In the genomic region with DNA sequence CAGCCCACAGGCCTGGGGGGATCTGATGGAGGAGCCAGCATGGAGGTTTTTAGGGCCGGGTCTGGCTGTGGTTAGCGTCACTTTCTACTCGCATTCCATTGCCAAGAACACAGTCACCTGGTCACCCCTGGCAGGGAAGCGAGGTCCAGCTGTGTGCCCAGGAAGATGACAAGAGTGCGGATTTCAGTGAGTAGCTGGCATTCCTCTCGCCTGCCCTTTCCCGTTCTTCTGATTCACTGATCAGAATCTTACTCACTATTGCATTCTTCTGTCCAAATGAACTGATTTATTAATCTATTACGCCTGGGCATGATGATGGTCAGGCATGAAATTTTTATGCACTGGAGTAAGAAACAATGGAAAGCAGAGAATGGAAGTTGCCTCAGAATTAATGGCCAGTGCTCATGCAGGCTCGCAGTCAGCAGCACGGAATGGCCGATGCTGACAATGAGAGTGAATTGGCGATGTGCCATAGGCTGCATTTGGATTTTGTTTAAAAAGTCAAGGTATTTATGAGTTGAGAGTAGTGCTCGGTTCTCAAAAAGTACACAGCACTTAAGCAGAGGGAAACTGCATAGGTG, we compare ENCODE assay signal across 11 cellular contexts.
DNase-seq lines count a peak whose midpoint lies in the region; ATAC-seq and TF ChIP-seq lines count a peak whose summit lies in the region.
"Had no signal": no experiment of that assay in that cellular context is flagged by ENCODE, and none has a peak within 500 bp of the region (broad histone marks: within the 10 kb centered on the region; RNA-seq: fewer than 3 reads in every experiment).

No MANE protein-coding gene starts in this region.

- WGBS in mesendoderm (ENCODE audit: extremely low coverage, insufficient coverage, low lambda C conversion rate), result no CpG with 5 or more reads among the region's 13 CpGs

- peaks cover 32% of the 10 kb centered on the region for H3K79me1 ChIP-seq in mesendoderm (ENCODE audit: low read length)

- intact Hi-C loops in CD8-positive, alpha-beta T cell (cut with DNase I, micrococcal nuclease), result no loop called here
- intact Hi-C loops in natural killer cell (cut with micrococcal nuclease), result no loop called here

- H3K9me3 ChIP-seq in CD8-positive, alpha-beta T cell (ENCODE audit: low read length), result no peaks in the 10 kb centered on the region
- H3K9me3 ChIP-seq: sigmoid colon had no signal

- H3K4me3 Mint-ChIP-seq in CD8-positive, alpha-beta T cell, result no peak overlapping the region
- no peak overlapping the region for H3K4me3 Mint-ChIP-seq in natural killer cell

- POLR2A ChIA-PET in CD8-positive, alpha-beta T cell (lab: Charles Lee), result interaction anchor here (0.7 kb wide), 1 partner anchor 1367 kb away, joined by 3 read pairs; no protein-coding TSS in a partner anchor

- H2AK5ac ChIP-seq in mesendoderm (ENCODE audit: low read length), result no peak overlapping the region

- H3K36me3 Mint-ChIP-seq in CD8-positive, alpha-beta T cell, result peaks cover 4% of the 10 kb centered on the region
- H3K36me3 Mint-ChIP-seq in natural killer cell, result no peaks in the 10 kb centered on the region

- H3K27ac Mint-ChIP-seq in CD8-positive, alpha-beta T cell, result peak overlapping the region; percentile 82
- peak overlapping the region in 1 of 2 donors; percentile 58 for H3K27ac Mint-ChIP-seq in natural killer cell

- no peak overlapping the region for H3K9ac ChIP-seq in mesendoderm (ENCODE audit: low read length)

- H3K27me3 Mint-ChIP-seq in CD8-positive, alpha-beta T cell (ENCODE audit: low read depth), result no peaks in the 10 kb centered on the region
- H3K27me3 Mint-ChIP-seq in natural killer cell (ENCODE audit: low read depth in 2 of 2), result no peaks in the 10 kb centered on the region

- no peaks in the 10 kb centered on the region for H3K9me3 Mint-ChIP-seq in CD8-positive, alpha-beta T cell
- no peaks in the 10 kb centered on the region for H3K9me3 Mint-ChIP-seq in natural killer cell

- CTCF ChIA-PET in CD8-positive, alpha-beta T cell (lab: Charles Lee), result interaction anchor here (1.1 kb wide), 2 partner anchors 10 to 28 kb away, joined by 3 to 4 read pairs; no protein-coding TSS in a partner anchor

- peaks cover 12% of the 10 kb centered on the region for H3K79me2 ChIP-seq in mesendoderm (ENCODE audit: control insufficient read depth, insufficient read depth, low read length)

- no peak overlapping the region for H3K56ac ChIP-seq in mesendoderm (ENCODE audit: low read length)

- H3K4me3 ChIP-seq in CD8-positive, alpha-beta T cell (ENCODE audit: low read depth, low read length), result no peak overlapping the region
- H3K4me3 ChIP-seq in mesendoderm (ENCODE audit: low read length), result no peak overlapping the region
- H3K4me3 ChIP-seq: sigmoid colon had no signal

- no peaks in the 10 kb centered on the region for H3K36me3 ChIP-seq in CD8-positive, alpha-beta T cell (ENCODE audit: insufficient read depth, low read length)
- H3K36me3 ChIP-seq in mesendoderm (ENCODE audit: control insufficient read depth, insufficient read depth, low read length), result no peaks in the 10 kb centered on the region
- H3K36me3 ChIP-seq: sigmoid colon had no signal

- H3K4ac ChIP-seq in mesendoderm (ENCODE audit: low read depth, low read length), result no peak overlapping the region

- H3K27me3 ChIP-seq in CD8-positive, alpha-beta T cell (ENCODE audit: insufficient read depth, low read length), result no peaks in the 10 kb centered on the region
- H3K27me3 ChIP-seq in mesendoderm (ENCODE audit: insufficient read depth, low read length, poor library complexity), result no peaks in the 10 kb centered on the region
- H3K27me3 ChIP-seq: sigmoid colon had no signal

- H2BK5ac ChIP-seq in mesendoderm (ENCODE audit: low read length), result no peak overlapping the region

- H4K5ac ChIP-seq in mesendoderm (ENCODE audit: low read length), result no peak overlapping the region

- peaks cover 94% of the 10 kb centered on the region for H3K4me1 Mint-ChIP-seq in CD8-positive, alpha-beta T cell (ENCODE audit: low read depth)
- H3K4me1 Mint-ChIP-seq in natural killer cell, result peaks cover 76 to 94% of the 10 kb centered on the region in 2 donors

- no peak overlapping the region for H3K23ac ChIP-seq in mesendoderm (ENCODE audit: low read length)

- TF ChIP-seq CTCF in CD8-positive, alpha-beta T cell (IDR thresholded peaks at IDR 0.05), result no peak
- no peak for TF ChIP-seq CTCF in natural killer cell (IDR thresholded peaks at IDR 0.05)

- H3K4me2 ChIP-seq in mesendoderm (ENCODE audit: low read length), result no peak overlapping the region

- no peak overlapping the region for H2BK15ac ChIP-seq in mesendoderm (replicated peaks; ENCODE audit: low read depth)

- DNase-seq in CD8-positive, alpha-beta T cell, result no peak
- DNase-seq in M059J (ENCODE audit: low read depth) (peak; percentile 77), dermis blood vessel endothelial cell (peak; percentile 78), mesendoderm (peak; percentile 33), NCI-H146 treated with DMSO at 0.1 percent for 48 hours (lab: John Stamatoyannopoulos, UW; ENCODE audit: unreplicated experiment) (no peak), natural killer cell (no peak), germinal center (ENCODE audit: low spot score) (no peak), UCSD-AML1 (lab: John Stamatoyannopoulos, UW; ENCODE audit: unreplicated experiment) (no peak)
- DNase-seq: activated naive CD4-positive, alpha-beta T cell; sigmoid colon had no signal

- no peak overlapping the region for H2BK120ac ChIP-seq in mesendoderm (ENCODE audit: low read depth, low read length)

- peaks cover 58% of the 10 kb centered on the region for H3K4me1 ChIP-seq in CD8-positive, alpha-beta T cell (ENCODE audit: insufficient read depth, low read length)
- H3K4me1 ChIP-seq in mesendoderm (ENCODE audit: control insufficient read depth, low read depth, low read length), result no peaks in the 10 kb centered on the region

- no peak for ATAC-seq in CD8-positive, alpha-beta T cell
- ATAC-seq in natural killer cell, result no peak
- ATAC-seq: Panc1 had no signal

- no peak overlapping the region for H3K18ac ChIP-seq in mesendoderm (ENCODE audit: low read length)

- no peak overlapping the region for H4K8ac ChIP-seq in mesendoderm (ENCODE audit: low read depth, low read length)

- H3K27ac ChIP-seq in CD8-positive, alpha-beta T cell (ENCODE audit: low read depth, low read length), result no peak overlapping the region
- H3K27ac ChIP-seq in mesendoderm (ENCODE audit: low read depth, low read length), result no peak overlapping the region

Comparison
In these comparisons a context has a peak if more than half of its experiments do, and no peak if none do; other contexts are left out.
1. DNase-seq: peak in M059J (single experiment), dermis blood vessel endothelial cell (single experiment) and mesendoderm (single experiment); none in CD8-positive, alpha-beta T cell (0 of 7), NCI-H146 treated with DMSO at 0.1 percent for 48 hours (single experiment), natural killer cell (single experiment), germinal center (single experiment) and UCSD-AML1 (single experiment).